ENCODE assay signal across 3 cellular contexts in genomic region chr10:4343798-4344370, GRCh38.
TF ChIP-seq lines count a peak whose summit lies in the region.

No MANE protein-coding gene starts in this region.

TF ChIP-seq in A549, 52 proteins besides CTCF, POLR2A, EP300 and RAD21 (continued from another document):
- TF ChIP-seq FOSL2 (IDR thresholded peaks at IDR 0.05) (no peak), FOSL2 (CRISPR knock-in tag; IDR thresholded peaks at IDR 0.05) (no peak), CEBPB (IDR thresholded peaks at IDR 0.05) (no peak), FOSB (CRISPR knock-in tag; IDR thresholded peaks at IDR 0.05) (no peak), GATA3 (IDR thresholded peaks at IDR 0.05; ENCODE audit: borderline replicate concordance) (no peak), HEYL (CRISPR knock-in tag; IDR thresholded peaks at IDR 0.05) (no peak), BCL3 (IDR thresholded peaks at IDR 0.05) (no peak)
TF ChIP-seq in A549: peak in this region for 0.

TF ChIP-seq in H1, 55 proteins besides CTCF, POLR2A, EP300 and RAD21 (continued from another document):
- TF ChIP-seq KDM1A (IDR thresholded peaks at IDR 0.05; ENCODE audit: borderline replicate concordance, low read length): no peak
- TF ChIP-seq HDAC6 (IDR thresholded peaks at IDR 0.05; ENCODE audit: low read depth, low read length): no peak
- no peak for TF ChIP-seq TAF1 (IDR thresholded peaks at IDR 0.05; ENCODE audit: low read depth, low read length)
- TF ChIP-seq NANOG (IDR thresholded peaks at IDR 0.05; ENCODE audit: insufficient read depth, low read depth, low read length, poor library complexity, severe bottlenecking): no peak
- TF ChIP-seq EZH2 (IDR thresholded peaks at IDR 0.05; ENCODE audit: low read depth, low read length, severe bottlenecking): no peak
- no peak for TF ChIP-seq CTBP2 (IDR thresholded peaks at IDR 0.05; ENCODE audit: borderline replicate concordance, insufficient read depth, insufficient read length, low read length)
- TF ChIP-seq CBX5 (IDR thresholded peaks at IDR 0.05; ENCODE audit: low read depth, low read length): no peak
- no peak for TF ChIP-seq E2F6 (IDR thresholded peaks at IDR 0.05)
- no peak for TF ChIP-seq RXRA (IDR thresholded peaks at IDR 0.05; ENCODE audit: insufficient read depth, low read depth, low read length)
- no peak for TF ChIP-seq ATF3 (IDR thresholded peaks at IDR 0.05; ENCODE audit: insufficient read depth, low read depth, low read length)
- TF ChIP-seq ATF2 (IDR thresholded peaks at IDR 0.05; ENCODE audit: low read length): no peak
- TF ChIP-seq PHF8 (conservative IDR thresholded peaks at IDR 0.05; ENCODE audit: low read depth, low read length): no peak
- TF ChIP-seq ASH2L (IDR thresholded peaks at IDR 0.05; ENCODE audit: low read length): no peak
- TF ChIP-seq CREB1 (IDR thresholded peaks at IDR 0.05): no peak
- no peak for TF ChIP-seq MAX (IDR thresholded peaks at IDR 0.05)
- TF ChIP-seq USF2 (IDR thresholded peaks at IDR 0.05; ENCODE audit: low read length): no peak

TF ChIP-seq in neural cell, 6 proteins besides CTCF, POLR2A, EP300 and RAD21 (continued from another document):
- no peak for TF ChIP-seq REST (IDR thresholded peaks at IDR 0.05; ENCODE audit: borderline replicate concordance)
- TF ChIP-seq EZH2 (IDR thresholded peaks at IDR 0.05; ENCODE audit: borderline replicate concordance, insufficient read depth, low read length, poor library complexity, severe bottlenecking): no peak
TF ChIP-seq in neural cell: peak in this region for 1.
